In the genomic region with DNA sequence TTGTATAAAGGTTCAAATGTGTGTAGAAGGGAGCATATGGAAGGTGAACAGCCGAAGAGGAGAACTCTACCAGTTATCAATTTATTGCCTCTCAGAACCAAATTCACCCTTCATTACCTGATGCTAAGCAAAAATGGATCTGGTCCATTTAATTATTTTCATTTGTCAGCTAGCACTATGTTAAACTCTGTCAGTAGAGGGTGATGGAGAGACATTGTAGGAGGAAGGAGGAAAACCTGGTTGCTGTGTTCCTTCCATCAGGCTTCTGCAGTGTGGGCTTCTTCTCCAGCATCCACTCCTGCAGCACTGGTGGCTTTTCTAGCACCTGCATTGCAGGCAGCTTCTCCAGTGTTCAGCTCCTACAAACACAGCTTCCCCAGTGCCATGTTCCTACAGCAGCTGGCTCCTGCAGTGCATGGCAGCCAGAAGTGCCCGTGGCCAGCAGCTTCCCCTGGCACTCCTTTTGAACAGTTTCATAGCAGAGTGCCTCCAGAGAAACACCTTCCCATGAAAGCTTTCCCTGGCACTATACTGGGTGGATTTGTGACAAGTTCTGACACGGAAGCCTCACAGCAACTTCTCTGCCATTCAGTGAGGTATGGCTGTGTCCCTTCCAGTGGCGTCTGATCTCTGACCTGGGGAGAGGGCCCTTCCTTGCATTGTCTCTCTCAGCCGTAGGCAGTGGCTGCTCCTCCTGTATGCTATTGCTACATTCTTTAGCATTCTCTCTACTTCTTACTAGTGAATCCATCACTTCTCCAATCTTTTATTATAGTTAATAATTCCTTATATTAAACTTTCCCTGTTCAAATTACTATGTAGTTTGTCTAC, we compare ENCODE assay signal across 1 cellular context.
TF ChIP-seq lines count a peak whose summit lies in the region.

No MANE protein-coding gene starts in this region.

TF ChIP-seq in endothelial cell of umbilical vein, 7 proteins besides CTCF, POLR2A, EP300 and RAD21 (continued from another document):
- TF ChIP-seq EZH2 (IDR thresholded peaks at IDR 0.05; ENCODE audit: borderline replicate concordance, low read depth, low read length, severe bottlenecking), result no peak
TF ChIP-seq in endothelial cell of umbilical vein: peak in this region for 0.
